22 cellular contexts compared by ENCODE assay signal in genomic region chr13:50419896-50420295, GRCh38.
DNase-seq lines count a peak whose midpoint lies in the region; ATAC-seq, FAIRE-seq and TF ChIP-seq lines count a peak whose summit lies in the region.
"Had no signal": no experiment of that assay in that cellular context is flagged by ENCODE, and none has a peak within 500 bp of the region (broad histone marks: within the 10 kb centered on the region; RNA-seq: fewer than 3 reads in every experiment).

No MANE protein-coding gene starts in this region.

- 19 to 30% (median 21%) methylated on average over 6 of the region's 6 CpGs for WGBS in heart left ventricle, 4 donors

- TF ChIP-seq CTCF in heart left ventricle (IDR thresholded peaks at IDR 0.05): no peak
- no peak for TF ChIP-seq CTCF in parathyroid adenoma (IDR thresholded peaks at IDR 0.05)
- no peak for TF ChIP-seq CTCF in D721Med (IDR thresholded peaks at IDR 0.05; ENCODE audit: insufficient read depth, missing control alignments)

- DNase-seq in heart left ventricle (peak in 3 of 5 donors; percentile 56 to 63 (median 61)), Right ventricle myocardium inferior (ENCODE audit: missing footprints) (no peak), left ventricle myocardium superior (peak; percentile 38), D721Med (ENCODE audit: insufficient read length, low spot score) (no peak), DMS79 treated with DMSO at 0.1 percent for 48 hours (lab: John Stamatoyannopoulos, UW) (no peak)
- DNase-seq: 8988T; activated CD4-positive, CD25-positive, alpha-beta regulatory T cell treated with anti-CD3 and anti-CD28 coated beads, Interleukin-2, amount 50 U/mL, for 72 hours; activated CD8-positive, alpha-beta T cell treated with anti-CD3 and anti-CD28 coated beads, Interleukin-2, amount 10 ng/mL, durations not matched to agents 7 days and 5 days; activated gamma-delta T cell treated with Interleukin-2 at 50 U/mL for 16 hours; activated T-cell treated with anti-CD3 and anti-CD28 coated beads, Interleukin-2, amount 50 U/mL, for 1 hour; AML-193; amniotic stem cell; naive B cell; NCI-H187 treated with DMSO at 0.1 percent for 48 hours; NCI-H345; SHP77 had no signal

- ATAC-seq in heart left ventricle (peak in 1 of 4 donors; percentile 59), Right ventricle myocardium inferior (no peak), left ventricle myocardium superior (peak; percentile 53), GM18519 (IDR thresholded peaks at IDR 0.05; ENCODE audit: low FRiP score, unreplicated experiment) (no peak), GM19328 (IDR thresholded peaks at IDR 0.05; ENCODE audit: unreplicated experiment) (no peak)
- ATAC-seq: activated CD8-positive, alpha-beta T cell treated with anti-CD3 and anti-CD28 coated beads, Interleukin-2, amount 10 ng/mL, durations not matched to agents 7 days and 5 days; K562 had no signal

- H3K27ac ChIP-seq in heart left ventricle (peak overlapping the region in 11 of 12 donors; percentile 14 to 77 (median 60)), parathyroid adenoma (no peak overlapping the region)
- H3K27ac ChIP-seq: ovary had no signal

- no peak overlapping the region for H2AFZ ChIP-seq in parathyroid adenoma

- no peak for TF ChIP-seq POLR2A in heart left ventricle (IDR thresholded peaks at IDR 0.05)

- H3K36me3 ChIP-seq in heart left ventricle (no peaks in the 10 kb centered on the region), parathyroid adenoma (ENCODE audit: control insufficient read depth, insufficient read depth, low read length) (no peaks in the 10 kb centered on the region)
- H3K36me3 ChIP-seq: ovary had no signal

- FAIRE-seq in D721Med (lab: Jason Lieb, UNC): no peak
- FAIRE-seq: endothelial cell of umbilical vein, K562 had no signal

- H3K9ac ChIP-seq in parathyroid adenoma: no peak overlapping the region

- H3K79me2 ChIP-seq in parathyroid adenoma: no peaks in the 10 kb centered on the region

- H3K4me1 ChIP-seq in heart left ventricle (peaks cover 0 to 60% (median 46%) of the 10 kb centered on the region in 12 donors), parathyroid adenoma (no peaks in the 10 kb centered on the region)

- H3K9me3 ChIP-seq in heart left ventricle: peaks cover 0 to 6% (median 0%) of the 10 kb centered on the region in 12 donors
- H3K9me3 ChIP-seq in parathyroid adenoma (ENCODE audit: control insufficient read depth, low read length): no peaks in the 10 kb centered on the region
- H3K9me3 ChIP-seq: ovary had no signal

- H3K4me3 ChIP-seq in heart left ventricle (peak overlapping the region in 4 of 12 donors; percentile 5 to 27 (median 16)), parathyroid adenoma (ENCODE audit: low read depth, low read length) (no peak overlapping the region)
- H3K4me3 ChIP-seq: K562, ovary had no signal

- no peaks in the 10 kb centered on the region for H3K27me3 ChIP-seq in heart left ventricle
- H3K27me3 ChIP-seq in parathyroid adenoma (ENCODE audit: control insufficient read depth, insufficient read depth, low read length): no peaks in the 10 kb centered on the region
- H3K27me3 ChIP-seq: ovary had no signal

- intact Hi-C loops in heart left ventricle (cut with DNase I): loop anchor here in 4 of 10 donors (5.0 to 10.0 kb wide), 4 partner anchors 33 to 105 kb away; no protein-coding TSS in a partner anchor
- intact Hi-C loops in Right ventricle myocardium inferior (cut with DNase I): loop anchor here (5.0 kb wide), 1 partner anchor 33 kb away; no protein-coding TSS in a partner anchor
- intact Hi-C loops in left ventricle myocardium superior (cut with micrococcal nuclease): no loop called here

- peak overlapping the region; percentile 18 for H3K4me2 ChIP-seq in parathyroid adenoma (ENCODE audit: low read length)

Comparison
In these comparisons a context has a peak if more than half of its experiments do, and no peak if none do; other contexts are left out.
1. DNase-seq: peak in heart left ventricle (3 of 5) and left ventricle myocardium superior (single experiment); none in Right ventricle myocardium inferior (single experiment), D721Med (single experiment) and DMS79 treated with DMSO at 0.1 percent for 48 hours (single experiment).